Comparison of ENCODE assay signal across 9 cellular contexts in the genomic region with DNA sequence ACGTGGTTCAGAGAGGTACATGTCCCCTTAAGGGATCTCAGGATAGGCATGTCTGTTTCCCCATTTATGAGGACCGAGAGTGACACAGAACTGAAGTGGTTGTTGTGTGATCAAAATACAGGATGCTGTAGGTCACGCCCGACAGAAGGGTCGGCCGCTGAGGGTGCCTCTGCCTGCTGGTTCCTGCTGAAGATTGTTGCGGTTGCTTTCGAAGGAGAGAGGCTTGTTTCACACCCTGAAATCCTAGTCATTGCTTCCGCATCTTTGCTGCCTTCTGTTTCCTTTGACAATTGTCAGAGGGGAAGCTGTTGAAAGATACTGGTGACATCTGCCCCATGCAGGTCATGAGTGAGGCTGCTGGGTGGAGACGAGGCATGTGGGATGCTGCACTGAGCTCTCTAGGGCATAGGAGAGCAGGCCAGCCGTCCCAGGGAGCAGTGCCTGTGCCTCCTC. TPM values are rescaled to one million over a fixed set of nuclear protein-coding genes. Genes with fewer than 3 reads are reported as not detected.
DNase-seq lines count a peak whose midpoint lies in the region; ATAC-seq, FAIRE-seq and TF ChIP-seq lines count a peak whose summit lies in the region.
"Had no signal": no experiment of that assay in that cellular context is flagged by ENCODE, and none has a peak within 500 bp of the region (broad histone marks: within the 10 kb centered on the region; RNA-seq: fewer than 3 reads in every experiment).

No MANE protein-coding gene starts in this region.

- H3K27me3 Mint-ChIP-seq in activated CD8-positive, alpha-beta T cell treated with anti-CD3 and anti-CD28 coated beads for 36 hours = no peaks in the 10 kb centered on the region

- peak overlapping the region; percentile 94 for H3K27ac Mint-ChIP-seq in activated CD8-positive, alpha-beta T cell treated with anti-CD3 and anti-CD28 coated beads for 36 hours

- intact Hi-C loops in activated CD8-positive, alpha-beta T cell treated with anti-CD3 and anti-CD28 coated beads for 36 hours (cut with micrococcal nuclease) = loop anchor here (2.0 kb wide), 1 partner anchor 33 kb away; no protein-coding TSS in a partner anchor
- intact Hi-C loops in right cardiac atrium (cut with DNase I) (loop anchor here in 2 of 4 donors (5.0 kb wide), 2 partner anchors 33 to 38 kb away; a partner anchor contains a TSS), stomach (cut with DNase I; ENCODE audit: low total_unique reads) (no loop called here)

- no peak overlapping the region for H3K4me3 ChIP-seq in right cardiac atrium (ENCODE audit: low read length)
- no peak overlapping the region for H3K4me3 ChIP-seq in stomach

- H3K36me3 Mint-ChIP-seq in activated CD8-positive, alpha-beta T cell treated with anti-CD3 and anti-CD28 coated beads for 36 hours (ENCODE audit: low read depth) = peaks cover 22% of the 10 kb centered on the region

- no peaks in the 10 kb centered on the region for H3K9me3 Mint-ChIP-seq in activated CD8-positive, alpha-beta T cell treated with anti-CD3 and anti-CD28 coated beads for 36 hours
- H3K9me3 Mint-ChIP-seq: brain had no signal

- no peaks in the 10 kb centered on the region for H3K9me3 ChIP-seq in right cardiac atrium (ENCODE audit: control insufficient read depth, low read length)
- no peaks in the 10 kb centered on the region for H3K9me3 ChIP-seq in stomach

- peak overlapping the region; percentile 43 for H3K4me3 Mint-ChIP-seq in activated CD8-positive, alpha-beta T cell treated with anti-CD3 and anti-CD28 coated beads for 36 hours

- peaks cover 63% of the 10 kb centered on the region for H3K4me1 Mint-ChIP-seq in activated CD8-positive, alpha-beta T cell treated with anti-CD3 and anti-CD28 coated beads for 36 hours (ENCODE audit: low read depth)

- ATAC-seq in GM18511 (IDR thresholded peaks at IDR 0.05; ENCODE audit: unreplicated experiment) (peak; percentile 38), HG03432 (IDR thresholded peaks at IDR 0.05; ENCODE audit: unreplicated experiment) (peak; percentile 64), right cardiac atrium (no peak), HG02970 (IDR thresholded peaks at IDR 0.05; ENCODE audit: low FRiP score, unreplicated experiment) (no peak), GM19397 (IDR thresholded peaks at IDR 0.05; ENCODE audit: unreplicated experiment) (no peak)
- peak; percentile 69 for ATAC-seq in activated CD8-positive, alpha-beta T cell treated with anti-CD3 and anti-CD28 coated beads for 36 hours

- H3K4me1 ChIP-seq in right cardiac atrium (ENCODE audit: control insufficient read depth, insufficient read depth, low read length) (peaks cover 2% of the 10 kb centered on the region), stomach (peaks cover 15 to 54% (median 24%) of the 10 kb centered on the region in 4 donors)

- FAIRE-seq in D721Med (lab: Jason Lieb, UNC) = no peak

- peak; percentile 87 for DNase-seq in activated CD8-positive, alpha-beta T cell treated with anti-CD3 and anti-CD28 coated beads for 36 hours
- DNase-seq in right cardiac atrium = peak in 2 of 3 donors; percentile 78 to 81
- peak; percentile 35 for DNase-seq in stomach
- no peak for DNase-seq in D721Med (ENCODE audit: insufficient read length, low spot score)

- no peak for TF ChIP-seq EP300 in stomach (IDR thresholded peaks at IDR 0.05)

- CTCF ChIA-PET in activated CD8-positive, alpha-beta T cell treated with anti-CD3 and anti-CD28 coated beads for 36 hours (lab: Charles Lee) = interaction anchor here (1.4 to 6.5 kb wide), 9 partner anchors 9 to 123 kb away, joined by 5 to 76 read pairs (median 8); a partner anchor contains a TSS

- no peak overlapping the region for H3K27ac ChIP-seq in right cardiac atrium (ENCODE audit: low read length)
- peak overlapping the region in 2 of 5 donors; percentile 55 to 61 for H3K27ac ChIP-seq in stomach

- POLR2A ChIA-PET in activated CD8-positive, alpha-beta T cell treated with anti-CD3 and anti-CD28 coated beads for 36 hours (lab: Charles Lee) = interaction anchor here (0.6 to 3.2 kb wide), 9 partner anchors 9 to 742 kb away, joined by 3 to 21 read pairs (median 4); a partner anchor contains a TSS

- WGBS in right cardiac atrium = 65% methylated on average over 11 of the region's 11 CpGs
- WGBS in stomach, 5 donors = 75 to 84% (median 79%) methylated on average over 10 to 11 of the region's 11 CpGs

- peaks cover 0 to 33% (median 19%) of the 10 kb centered on the region in 4 donors for H3K36me3 ChIP-seq in stomach

- no peak for TF ChIP-seq CTCF in activated CD8-positive, alpha-beta T cell treated with anti-CD3 and anti-CD28 coated beads for 36 hours (IDR thresholded peaks at IDR 0.05)
- TF ChIP-seq CTCF in stomach (IDR thresholded peaks at IDR 0.05) (no peak), D721Med (IDR thresholded peaks at IDR 0.05; ENCODE audit: insufficient read depth, missing control alignments) (no peak)

- no peak for TF ChIP-seq POLR2A in stomach (IDR thresholded peaks at IDR 0.05)

- H3K27me3 ChIP-seq in right cardiac atrium (ENCODE audit: control insufficient read depth, insufficient read depth) (no peaks in the 10 kb centered on the region), stomach (no peaks in the 10 kb centered on the region)

RNA-seq across cellular contexts. Expression of a gene that starts 3.8 kb away (rescaled TPM):
- total RNA-seq in activated CD8-positive, alpha-beta T cell treated with anti-CD3 and anti-CD28 coated beads for 36 hours = 10 to 100 TPM; 35.5 to 42.4 TPM
- 10 to 100 TPM; 21.7 to 31.1 (median 25.0) TPM for total RNA-seq in right cardiac atrium
- 16.8 TPM for polyA plus RNA-seq in right cardiac atrium
- 10 to 100 TPM; 15.8 to 33.5 (median 24.0) TPM for total RNA-seq in stomach
- polyA plus RNA-seq in stomach = 10 to 100 TPM; 14.5 to 29.7 (median 19.7) TPM

RNA-seq across cellular contexts. Expression of a gene that starts 31.5 kb away (rescaled TPM):
- total RNA-seq in activated CD8-positive, alpha-beta T cell treated with anti-CD3 and anti-CD28 coated beads for 36 hours = 100 to 1,000 TPM; 143 to 150 TPM
- total RNA-seq in right cardiac atrium (10 to 100 TPM in 2 of 4 donors, 1 to 10 TPM in 2; 6.1 to 11.6 (median 9.7) TPM), stomach (100 to 1,000 TPM in 2 of 5 donors, 10 to 100 TPM in 3; 14.9 to 152 (median 81.0) TPM)
- polyA plus RNA-seq in right cardiac atrium (7.2 TPM), stomach (10 to 100 TPM; 76.8 to 92.5 (median 83.7) TPM)

RNA-seq across cellular contexts. Expression of a gene that starts 42.9 kb away (rescaled TPM):
- total RNA-seq in activated CD8-positive, alpha-beta T cell treated with anti-CD3 and anti-CD28 coated beads for 36 hours = 1 to 10 TPM; 6.6 to 6.7 TPM
- total RNA-seq in right cardiac atrium (1 to 10 TPM; 1.1 to 3.4 (median 1.2) TPM), stomach (1 to 10 TPM in 2 of 5 donors, not detected in 3; 2.0 to 8.7 TPM)
- polyA plus RNA-seq in right cardiac atrium (1.5 TPM), stomach (10 to 100 TPM in 1 of 3 donors, 1 to 10 TPM in 2; 2.0 to 42.9 (median 5.3) TPM)

Comparison
In these comparisons a context has a peak if more than half of its experiments do, and no peak if none do; other contexts are left out.
1. ATAC-seq: peak in GM18511 (single experiment), HG03432 (single experiment) and activated CD8-positive, alpha-beta T cell treated with anti-CD3 and anti-CD28 coated beads for 36 hours (single experiment); none in right cardiac atrium (0 of 2), HG02970 (single experiment) and GM19397 (single experiment).